In genomic region chr12:93441617-93442410, GRCh38 we compare ENCODE assay signal across 8 cellular contexts. TPM values are rescaled to one million over a fixed set of nuclear protein-coding genes. Genes with fewer than 3 reads are reported as not detected.
DNase-seq lines count a peak whose midpoint lies in the region; ATAC-seq, FAIRE-seq and TF ChIP-seq lines count a peak whose summit lies in the region.

TSS of gene UBE2N (minus strand) at chr12:93441947. CDS start at chr12:93441884, 63 bp downstream.

- H3K36me3 Mint-ChIP-seq in CD4-positive, CD25-positive, alpha-beta regulatory T cell = no peaks in the 10 kb centered on the region

- TF ChIP-seq RAD21 in HepG2 (CRISPR knock-in tag; IDR thresholded peaks at IDR 0.05) = peak; percentile 24

- CTCF ChIA-PET in HepG2 (lab: Yijun Ruan, JAX; ENCODE audit: low intra/inter-chr PET ratio, low total read pairs) = no interaction called here

- no peaks in the 10 kb centered on the region for H3K9me3 ChIP-seq in CD4-positive, CD25-positive, alpha-beta regulatory T cell (ENCODE audit: control insufficient read depth in 2 of 2, low read length in 2 of 2)
- H3K9me3 ChIP-seq in HepG2 (ENCODE audit: low read length) = no peaks in the 10 kb centered on the region

- peak; percentile 87 to 88 for ATAC-seq in CD4-positive, CD25-positive, alpha-beta regulatory T cell (ENCODE audit: low read depth in 2 of 2)
- ATAC-seq in GM19438 (IDR thresholded peaks at IDR 0.05; ENCODE audit: low read depth, unreplicated experiment) = peak; percentile 76
- ATAC-seq in HG03571 (IDR thresholded peaks at IDR 0.05; ENCODE audit: unreplicated experiment) = peak; percentile 77
- peak; percentile 94 for ATAC-seq in HepG2

- H3K4me3 ChIP-seq in CD4-positive, CD25-positive, alpha-beta regulatory T cell (ENCODE audit: low read depth, low read length) = peak within 1 kb of the TSS; percentile 86
- peak within 1 kb of the TSS; percentile 70 to 95 (median 76) for H3K4me3 ChIP-seq in HepG2 (replicated peaks in 1 of 3; ENCODE audit: insufficient read depth in 1 of 3, low read depth in 2 of 3, low read length in 3 of 3)

- H3K36me3 ChIP-seq in CD4-positive, CD25-positive, alpha-beta regulatory T cell (ENCODE audit: control insufficient read depth, insufficient read depth, low read length) = no peaks in the 10 kb centered on the region
- H3K36me3 ChIP-seq in HepG2 (replicated peaks in 1 of 2; ENCODE audit: control insufficient read depth in 1 of 2, insufficient read depth in 2 of 2, low read length in 2 of 2) = peaks cover 0 to 1% of the 10 kb centered on the region in 2 experiments; a peak in 1 of 5 replicates

- peak; percentile 96 to 98 (median 98) for DNase-seq in CD4-positive, CD25-positive, alpha-beta regulatory T cell
- DNase-seq in NCI-H82 (lab: John Stamatoyannopoulos, UW) (peak; percentile 98), dermis blood vessel endothelial cell (peak; percentile 95), HepG2 (ENCODE audit: low spot score) (peak; percentile 91)
- DNase-seq in activated CD4-positive, alpha-beta T cell treated with anti-CD3 and anti-CD28 coated beads, Interleukin-2, amount 50 U/mL, for 48 hours = peak; percentile 96
- DNase-seq in stimulated activated CD4-positive, alpha-beta T cell treated with anti-CD3 and anti-CD28 coated beads, Interleukin-2, amount 100 ng/mL, for 48 hours = peak; percentile 93 to 95

- no peaks in the 10 kb centered on the region for H3K27me3 Mint-ChIP-seq in CD4-positive, CD25-positive, alpha-beta regulatory T cell

- peak within 1 kb of the TSS; percentile 99 for H3K4me2 ChIP-seq in HepG2 (ENCODE audit: low read depth, low read length)

- intact Hi-C loops in HepG2 (cut with micrococcal nuclease; ENCODE audit: unreplicated experiment) = loop anchor here (1.0 kb wide), 1 partner anchor 25 kb away; the partner anchor contains the start of gene MRPL42

- peak; percentile 21 for FAIRE-seq in HepG2 (lab: Jason Lieb, UNC)

- no peaks in the 10 kb centered on the region for H3K9me3 Mint-ChIP-seq in CD4-positive, CD25-positive, alpha-beta regulatory T cell

- H3K27me3 ChIP-seq in CD4-positive, CD25-positive, alpha-beta regulatory T cell (ENCODE audit: control insufficient read depth, insufficient read depth, low read length) = no peaks in the 10 kb centered on the region
- H3K27me3 ChIP-seq in HepG2 (ENCODE audit: control insufficient read depth in 1 of 2, insufficient read depth in 2 of 2, low read length in 2 of 2) = no peaks in the 10 kb centered on the region; a peak in 1 of 5 replicates

- H3K4me3 Mint-ChIP-seq in CD4-positive, CD25-positive, alpha-beta regulatory T cell = peak within 1 kb of the TSS; percentile 94 to 99 (median 98)

- H3K27ac Mint-ChIP-seq in CD4-positive, CD25-positive, alpha-beta regulatory T cell = peak within 1 kb of the TSS; percentile 92 to 100 (median 99)

- no peak within 1 kb of the TSS for H2AFZ ChIP-seq in HepG2 (ENCODE audit: low read length)

- TF ChIP-seq CTCF in HepG2 (CRISPR knock-in tag; IDR thresholded peaks at IDR 0.05) = 0 out of 2 replicates have a peak, but pooled peaks have one; percentile 4

- H3K9ac ChIP-seq in HepG2 (ENCODE audit: insufficient read depth, low read depth, low read length) = peak within 1 kb of the TSS; percentile 96

- H3K4me1 Mint-ChIP-seq in CD4-positive, CD25-positive, alpha-beta regulatory T cell = peaks cover 40 to 57% (median 46%) of the 10 kb centered on the region in 4 donors

- peak; percentile 86 for TF ChIP-seq POLR2A in HepG2 (IDR thresholded peaks at IDR 0.05; ENCODE audit: insufficient read depth in 1 of 2, low read depth in 2 of 2, low read length in 2 of 2)

- peaks cover 38% of the 10 kb centered on the region for H4K20me1 ChIP-seq in HepG2 (ENCODE audit: insufficient read depth, low read length)

- no TSS peak for BruUV-seq in HepG2 (replicated peaks; lab: Mats Ljungman, UMichigan)

- TF ChIP-seq EP300 in HepG2 (IDR thresholded peaks at IDR 0.05; ENCODE audit: low read depth in 2 of 2, low read length in 2 of 2) (peak in 1 of 2 experiments; percentile 18; a peak in 2 of 4 replicates), HepG2 (CRISPR knock-in tag; IDR thresholded peaks at IDR 0.05; ENCODE audit: borderline replicate concordance) (peak; percentile 29; the same call in 1 of the 2 replicates)

- 0% methylated on average over 18 of the region's 105 CpGs for WGBS in HepG2 (ENCODE audit: low lambda C conversion rate)

- POLR2A ChIA-PET in HepG2 (lab: Yijun Ruan, JAX) = interaction anchor here (0.7 to 1.7 kb wide), 4 partner anchors 10 to 41 kb away, joined by 3 to 8 read pairs (median 4); partner anchors contain the start of gene MRPL42

- H3K27ac ChIP-seq in CD4-positive, CD25-positive, alpha-beta regulatory T cell (ENCODE audit: insufficient read depth, low read length, poor library complexity, severe bottlenecking) = peak within 1 kb of the TSS; percentile 95
- H3K27ac ChIP-seq in HepG2 (ENCODE audit: extremely low read length, insufficient read depth, low read length) = peak within 1 kb of the TSS; percentile 92

- peaks cover 57% of the 10 kb centered on the region for H3K79me2 ChIP-seq in HepG2 (ENCODE audit: insufficient read depth, low read length)

- in situ Hi-C loops in HepG2 (cut with HindIII; ENCODE audit: extremely low pct_ligation_motif_present, low pct_unique_long_range_greater_than_20kb) = no loop called here

- peaks cover 52% of the 10 kb centered on the region for H3K4me1 ChIP-seq in CD4-positive, CD25-positive, alpha-beta regulatory T cell (ENCODE audit: control insufficient read depth, insufficient read depth, low read length, poor library complexity, severe bottlenecking)
- H3K4me1 ChIP-seq in HepG2 (ENCODE audit: insufficient read depth, low read length) = peaks cover 55% of the 10 kb centered on the region

TF ChIP-seq in HepG2, 621 proteins besides CTCF, POLR2A, EP300 and RAD21 (continues in another document):
- TF ChIP-seq ZNF350 (CRISPR knock-in tag; IDR thresholded peaks at IDR 0.05; ENCODE audit: borderline replicate concordance, low read depth) = no peak; the same call in 1 of the 2 replicates
- peak; percentile 57; the same call in 1 of the 2 replicates for TF ChIP-seq ZNF33A (CRISPR knock-in tag; IDR thresholded peaks at IDR 0.05; ENCODE audit: borderline replicate concordance)
- peak; percentile 41 for TF ChIP-seq MED8 (CRISPR knock-in tag; IDR thresholded peaks at IDR 0.05; ENCODE audit: insufficient replicate concordance)
- TF ChIP-seq ZKSCAN5 (CRISPR knock-in tag; IDR thresholded peaks at IDR 0.05) = no peak
- 0 out of 2 replicates have a peak, but pooled peaks have one; percentile 16 for TF ChIP-seq ZNF615 (CRISPR knock-in tag; IDR thresholded peaks at IDR 0.05; ENCODE audit: borderline replicate concordance)
- TF ChIP-seq KLF9 (CRISPR knock-in tag; IDR thresholded peaks at IDR 0.05; ENCODE audit: low read depth) = no peak; the same call in 1 of the 2 replicates
- TF ChIP-seq ZNF564 (CRISPR knock-in tag; IDR thresholded peaks at IDR 0.05) = 0 out of 2 replicates have a peak, but pooled peaks have one; percentile 58
- no peak for TF ChIP-seq ZNF562 (CRISPR knock-in tag; IDR thresholded peaks at IDR 0.05; ENCODE audit: borderline replicate concordance)
- peak in 1 of 2 experiments; percentile 45; a peak in 2 of 4 replicates for TF ChIP-seq KLF16 (CRISPR knock-in tag; IDR thresholded peaks at IDR 0.05)
- no peak; the same call in 1 of the 2 replicates for TF ChIP-seq MTERF4 (CRISPR knock-in tag; IDR thresholded peaks at IDR 0.05)
- TF ChIP-seq FIP1L1 (IDR thresholded peaks at IDR 0.05; ENCODE audit: borderline replicate concordance, insufficient read depth, low read depth, low read length) = no peak
- TF ChIP-seq ZMAT5 (CRISPR knock-in tag; IDR thresholded peaks at IDR 0.05; ENCODE audit: borderline replicate concordance, low read depth) = no peak
- TF ChIP-seq ZKSCAN1 (IDR thresholded peaks at IDR 0.05; ENCODE audit: low read length) = no peak

RNA-seq across cellular contexts. Expression of gene UBE2N, which starts in this region (rescaled TPM):
- 116 TPM for total RNA-seq in CD4-positive, CD25-positive, alpha-beta regulatory T cell
- 100 to 1,000 TPM; 195 to 314 (median 239) TPM for polyA plus RNA-seq in CD4-positive, CD25-positive, alpha-beta regulatory T cell
- 53.9 and 86.8 TPM in 2 replicates for total RNA-seq in dermis blood vessel endothelial cell
- total RNA-seq in HepG2 (2016; rRNA removed; fragmentation: Illumina TruSeq; extraction: Trizol) = 197 and 317 TPM in 2 replicates
- total RNA-seq in HepG2 (2016; cell fraction: cytosol; rRNA removed; fragmentation: Illumina TruSeq; extraction: Trizol; ENCODE audit: low read depth) = 43.5 and 43.9 TPM in 2 replicates
- 195 and 339 TPM in 2 replicates for total RNA-seq in HepG2 (2016; cell fraction: insoluble cytoplasmic fraction; rRNA removed; fragmentation: Illumina TruSeq; extraction: Trizol)
- 74.6 and 87.2 TPM in 2 replicates for total RNA-seq in HepG2 (2016; cell fraction: membrane; rRNA removed; fragmentation: Illumina TruSeq; extraction: Trizol)
- 66.6 and 69.2 TPM in 2 replicates for total RNA-seq in HepG2 (2016; cell fraction: nucleus; rRNA removed; fragmentation: Illumina TruSeq; extraction: Trizol)
- 179 and 188 TPM in 2 replicates for polyA plus RNA-seq in HepG2 (2011; rRNA removed)
- 71.4 and 85.0 TPM in 2 replicates for polyA plus RNA-seq in HepG2 (2011; cell fraction: cytosol; rRNA removed)
- 21.6 and 30.5 TPM in 2 replicates for polyA plus RNA-seq in HepG2 (2011; cell fraction: nucleus; rRNA removed)
- polyA plus RNA-seq in HepG2 (2012) = 160 and 165 TPM in 2 replicates
- polyA plus RNA-seq in HepG2 (2016; cell fraction: cytosol; fragmentation: Illumina TruSeq; extraction: Trizol; ENCODE audit: low read depth) = 41.1 and 43.9 TPM in 2 replicates
- polyA plus RNA-seq in HepG2 (2016; cell fraction: insoluble cytoplasmic fraction; fragmentation: Illumina TruSeq; extraction: Trizol; ENCODE audit: low read depth) = 331 and 351 TPM in 2 replicates
- polyA plus RNA-seq in HepG2 (2016; cell fraction: membrane; fragmentation: Illumina TruSeq; extraction: Trizol; ENCODE audit: low read depth) = 56.6 and 65.4 TPM in 2 replicates
- polyA plus RNA-seq in HepG2 (2016; cell fraction: nucleus; fragmentation: Illumina TruSeq; extraction: Trizol; ENCODE audit: insufficient read depth, low read depth) = 115 and 117 TPM in 2 replicates
- polyA minus RNA-seq in HepG2 (2011; rRNA and poly(A)+ RNA removed; ENCODE audit: low replicate concordance) = 45.7 and 70.5 TPM in 2 replicates
- polyA minus RNA-seq in HepG2 (2011; cell fraction: cytosol; rRNA and poly(A)+ RNA removed) = 70.3 and 70.8 TPM in 2 replicates
- polyA minus RNA-seq in HepG2 (2011; cell fraction: nucleus; rRNA and poly(A)+ RNA removed) = 23.6 and 30.6 TPM in 2 replicates

Comparison
In these comparisons a context has a peak if more than half of its experiments do, and no peak if none do; other contexts are left out.
1. Peak in every context shown above with its lines: DNase-seq, ATAC-seq, H3K4me3 ChIP-seq and H3K27ac ChIP-seq.